12 cellular contexts compared by ENCODE assay signal in genomic region chr13:59374720-59375119, GRCh38.
"Had no signal": no experiment of that assay in that cellular context is flagged by ENCODE, and none has a peak within 500 bp of the region (broad histone marks: within the 10 kb centered on the region; RNA-seq: fewer than 3 reads in every experiment).

No MANE protein-coding gene starts in this region.

- H3K4me1 ChIP-seq: left lung had no signal

- H3K9me3 ChIP-seq: thoracic aorta had no signal

- H3K36me3 ChIP-seq: heart left ventricle, left lung, stomach, thoracic aorta had no signal

- DNase-seq: activated CD4-positive, alpha-beta T cell treated with anti-CD3 and anti-CD28 coated beads for 48 hours; activated CD8-positive, alpha-beta memory T cell treated with anti-CD3 and anti-CD28 coated beads for 24 hours; activated naive CD4-positive, alpha-beta T cell treated with anti-CD3 and anti-CD28 coated beads for 36 hours; effector CD4-positive, alpha-beta T cell; heart left ventricle; left lung; stimulated activated CD4-positive, alpha-beta T cell treated with anti-CD3 and anti-CD28 coated beads, Interleukin-15, amount 100 ng/mL, for 24 hours; stimulated activated CD4-positive, alpha-beta T cell treated with anti-CD3 and anti-CD28 coated beads, Interleukin-4, amount 100 ng/mL, for 24 hours; stomach; T1000 had no signal

- H3K4me3 ChIP-seq: coronary artery, heart left ventricle, left lung, stomach, thoracic aorta had no signal

- H3K27ac ChIP-seq: coronary artery, left lung, stomach, thoracic aorta had no signal

- H3K27me3 ChIP-seq: heart left ventricle, left lung, stomach had no signal
